ENCODE assay signal across 23 cellular contexts in the genomic region with DNA sequence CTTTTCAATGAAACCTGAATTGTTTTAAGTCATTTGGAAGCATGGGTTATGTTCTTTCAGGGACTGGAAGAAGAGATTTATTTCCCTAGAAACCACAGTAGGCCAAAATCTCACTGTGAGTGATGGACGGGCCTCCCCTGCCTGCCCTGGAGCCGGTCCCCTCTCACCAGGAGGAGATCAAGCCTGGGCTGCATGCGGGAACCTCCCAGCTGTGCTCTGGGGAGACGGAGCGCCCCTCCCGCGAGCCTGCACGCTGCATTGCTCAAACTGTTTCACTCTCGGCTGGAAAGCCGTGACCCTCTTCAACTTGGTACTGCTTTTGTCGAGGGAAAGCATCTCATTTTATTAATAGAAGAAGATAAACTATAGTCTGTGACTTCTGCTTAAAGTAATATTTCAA.
DNase-seq lines count a peak whose midpoint lies in the region; ATAC-seq and TF ChIP-seq lines count a peak whose summit lies in the region.
"Had no signal": no experiment of that assay in that cellular context is flagged by ENCODE, and none has a peak within 500 bp of the region (broad histone marks: within the 10 kb centered on the region; RNA-seq: fewer than 3 reads in every experiment).

No MANE protein-coding gene starts in this region.

- peak; percentile 93 for ATAC-seq in GM23338
- peak; percentile 67 for ATAC-seq in WTC11
- ATAC-seq in HG03571 (IDR thresholded peaks at IDR 0.05; ENCODE audit: unreplicated experiment): no peak
- ATAC-seq: A549; CD8-positive, alpha-beta T cell had no signal

- no peak overlapping the region for H3K27ac ChIP-seq in GM23338 (ENCODE audit: low read depth)
- H3K27ac ChIP-seq: A549, C4-2B had no signal

- H3F3A ChIP-seq in GM23338 (replicated peaks; ENCODE audit: low read depth): no peaks in the 10 kb centered on the region

- H3K36me3 Mint-ChIP-seq in GM23338 (ENCODE audit: low read depth) (no peaks in the 10 kb centered on the region), WTC11 (no peaks in the 10 kb centered on the region)
- H3K36me3 Mint-ChIP-seq: CD8-positive, alpha-beta T cell had no signal

- no peaks in the 10 kb centered on the region for H3K9me2 ChIP-seq in GM23338 (ENCODE audit: insufficient read depth)
- H3K9me2 ChIP-seq: SK-N-SH had no signal

- no peaks in the 10 kb centered on the region for H3K27me3 ChIP-seq in GM23338 (ENCODE audit: insufficient read depth)

- H3K4me2 ChIP-seq in GM23338: no peak overlapping the region
- H3K4me2 ChIP-seq: A549, SK-N-SH had no signal

- no peaks in the 10 kb centered on the region for H3K36me3 ChIP-seq in GM23338 (ENCODE audit: insufficient read depth)

- no peak overlapping the region for H3K4me3 ChIP-seq in GM23338
- H3K4me3 ChIP-seq: A549 had no signal

- H3K9me3 Mint-ChIP-seq in GM23338 (no peaks in the 10 kb centered on the region), WTC11 (no peaks in the 10 kb centered on the region)
- H3K9me3 Mint-ChIP-seq: CD8-positive, alpha-beta T cell had no signal

- no peak overlapping the region for H3K4me3 Mint-ChIP-seq in GM23338
- H3K4me3 Mint-ChIP-seq in WTC11: no peak overlapping the region
- H3K4me3 Mint-ChIP-seq: CD8-positive, alpha-beta T cell had no signal

- POLR2A ChIA-PET in WTC11 (lab: Charles Lee): no interaction called here
- POLR2A ChIA-PET in HEK293T (lab: Yijun Ruan, JAX): no interaction called here

- H2AFZ ChIP-seq in GM23338: no peak overlapping the region

- H3K79me2 ChIP-seq in GM23338 (replicated peaks; ENCODE audit: insufficient read depth): no peaks in the 10 kb centered on the region

- H3K4me1 Mint-ChIP-seq in GM23338 (peaks cover under 1% of the 10 kb centered on the region; the same call in 1 of the 3 replicates), WTC11 (peaks cover under 1% of the 10 kb centered on the region; the same call in 1 of the 2 replicates)

- H3K27me3 Mint-ChIP-seq in GM23338 (ENCODE audit: insufficient read depth, low read depth, poor library complexity): peaks cover 4% of the 10 kb centered on the region
- no peaks in the 10 kb centered on the region for H3K27me3 Mint-ChIP-seq in WTC11 (ENCODE audit: low read depth)

- no peak overlapping the region for H3K27ac Mint-ChIP-seq in GM23338
- H3K27ac Mint-ChIP-seq in WTC11: no peak overlapping the region
- H3K27ac Mint-ChIP-seq: CD8-positive, alpha-beta T cell had no signal

- CTCF ChIA-PET in WTC11 (lab: Charles Lee): no interaction called here
- CTCF ChIA-PET in HEK293T (lab: Yijun Ruan, JAX): no interaction called here

- TF ChIP-seq CTCF in GM23338 (conservative IDR thresholded peaks at IDR 0.05; ENCODE audit: low read depth in 2 of 2) (no peak), WTC11 (IDR thresholded peaks at IDR 0.05) (no peak)

- peak; percentile 20 for DNase-seq in GM23338 (ENCODE audit: low spot score)
- peak; percentile 40 for DNase-seq in WTC11 (ENCODE audit: low spot score)
- peak; percentile 45 for DNase-seq in left kidney (ENCODE audit: low read depth, low spot score)
- DNase-seq in HEK293T (ENCODE audit: extremely low spot score): no peak
- no peak for DNase-seq in SKM-1 treated with dmso at 0.1 percent for 144 hours (lab: John Stamatoyannopoulos, UW; ENCODE audit: unreplicated experiment)
- DNase-seq in medulla oblongata (ENCODE audit: extremely low spot score): no peak
- DNase-seq: AML-193; Caco-2; CD8-positive, alpha-beta T cell; EL; GF-D8; IMR-90; KG1; MM.1S; NCI-H1048; NCI-H1694 treated with DMSO at 0.1 percent for 48 hours; NCI-H2081; NCI-H524; NCI-H748 treated with DMSO at 0.1 percent for 48 hours; SK-N-SH had no signal

- H4K20me1 ChIP-seq in GM23338 (replicated peaks; ENCODE audit: insufficient read depth): no peaks in the 10 kb centered on the region

- no peaks in the 10 kb centered on the region for H3K4me1 ChIP-seq in GM23338 (ENCODE audit: insufficient read depth)
- H3K4me1 ChIP-seq: A549, Caco-2 had no signal

TF ChIP-seq in GM23338, 12 proteins besides CTCF, POLR2A, EP300 and RAD21:
- no peak for TF ChIP-seq STAT1 (IDR thresholded peaks at IDR 0.05; ENCODE audit: unreplicated experiment)

TF ChIP-seq in WTC11, 78 proteins besides CTCF, POLR2A, EP300 and RAD21 (continues in another document):
- TF ChIP-seq ZNF232 (CRISPR knock-in tag; IDR thresholded peaks at IDR 0.05) (no peak), ZNF263 (CRISPR knock-in tag; IDR thresholded peaks at IDR 0.05; ENCODE audit: low read depth) (no peak), NR2C2 (CRISPR knock-in tag; IDR thresholded peaks at IDR 0.05) (no peak), ZNF121 (CRISPR knock-in tag; IDR thresholded peaks at IDR 0.05) (no peak), CREM (CRISPR knock-in tag; IDR thresholded peaks at IDR 0.05) (no peak)
- TF ChIP-seq, protein P1, sequence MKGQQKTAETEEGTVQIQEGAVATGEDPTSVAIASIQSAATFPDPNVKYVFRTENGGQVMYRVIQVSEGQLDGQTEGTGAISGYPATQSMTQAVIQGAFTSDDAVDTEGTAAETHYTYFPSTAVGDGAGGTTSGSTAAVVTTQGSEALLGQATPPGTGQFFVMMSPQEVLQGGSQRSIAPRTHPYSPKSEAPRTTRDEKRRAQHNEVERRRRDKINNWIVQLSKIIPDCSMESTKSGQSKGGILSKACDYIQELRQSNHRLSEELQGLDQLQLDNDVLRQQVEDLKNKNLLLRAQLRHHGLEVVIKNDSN (CRISPR knock-in tag; IDR thresholded peaks at IDR 0.05): no peak
- TF ChIP-seq, protein P2, sequence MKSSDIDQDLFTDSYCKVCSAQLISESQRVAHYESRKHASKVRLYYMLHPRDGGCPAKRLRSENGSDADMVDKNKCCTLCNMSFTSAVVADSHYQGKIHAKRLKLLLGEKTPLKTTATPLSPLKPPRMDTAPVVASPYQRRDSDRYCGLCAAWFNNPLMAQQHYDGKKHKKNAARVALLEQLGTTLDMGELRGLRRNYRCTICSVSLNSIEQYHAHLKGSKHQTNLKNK (CRISPR knock-in tag; IDR thresholded peaks at IDR 0.05): no peak
- TF ChIP-seq, protein P3, sequence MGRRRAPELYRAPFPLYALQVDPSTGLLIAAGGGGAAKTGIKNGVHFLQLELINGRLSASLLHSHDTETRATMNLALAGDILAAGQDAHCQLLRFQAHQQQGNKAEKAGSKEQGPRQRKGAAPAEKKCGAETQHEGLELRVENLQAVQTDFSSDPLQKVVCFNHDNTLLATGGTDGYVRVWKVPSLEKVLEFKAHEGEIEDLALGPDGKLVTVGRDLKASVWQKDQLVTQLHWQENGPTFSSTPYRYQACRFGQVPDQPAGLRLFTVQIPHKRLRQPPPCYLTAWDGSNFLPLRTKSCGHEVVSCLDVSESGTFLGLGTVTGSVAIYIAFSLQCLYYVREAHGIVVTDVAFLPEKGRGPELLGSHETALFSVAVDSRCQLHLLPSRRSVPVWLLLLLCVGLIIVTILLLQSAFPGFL (CRISPR knock-in tag; IDR thresholded peaks at IDR 0.05; ENCODE audit: borderline replicate concordance): no peak

TF ChIP-seq in HEK293T, 16 proteins besides CTCF, POLR2A, EP300 and RAD21:
- no peak for TF ChIP-seq SUZ12 (IDR thresholded peaks at IDR 0.05)
- TF ChIP-seq NFRKB (IDR thresholded peaks at IDR 0.05): no peak
- no peak for TF ChIP-seq ZNF384 (IDR thresholded peaks at IDR 0.05)
- no peak for TF ChIP-seq SP1 (IDR thresholded peaks at IDR 0.05)
- TF ChIP-seq FOXK2 (IDR thresholded peaks at IDR 0.05): no peak
- TF ChIP-seq BHLHE40 (IDR thresholded peaks at IDR 0.05; ENCODE audit: borderline replicate concordance): no peak
- no peak for TF ChIP-seq ELF4 (IDR thresholded peaks at IDR 0.05)
- no peak for TF ChIP-seq L3MBTL2 (conservative IDR thresholded peaks at IDR 0.05)
- no peak for TF ChIP-seq LEF1 (IDR thresholded peaks at IDR 0.05; ENCODE audit: borderline replicate concordance)
- no peak for TF ChIP-seq HDGF (IDR thresholded peaks at IDR 0.05; ENCODE audit: borderline replicate concordance)
- no peak for TF ChIP-seq FOXA1 (IDR thresholded peaks at IDR 0.05)
- no peak for TF ChIP-seq FOXM1 (IDR thresholded peaks at IDR 0.05; ENCODE audit: borderline replicate concordance)
- no peak for TF ChIP-seq PKNOX1 (IDR thresholded peaks at IDR 0.05)
- TF ChIP-seq TARDBP (IDR thresholded peaks at IDR 0.05): no peak
- no peak for TF ChIP-seq ARNT (IDR thresholded peaks at IDR 0.05)
- TF ChIP-seq CTBP1 (IDR thresholded peaks at IDR 0.05; ENCODE audit: borderline replicate concordance): no peak

Comparison
In these comparisons a context has a peak if more than half of its experiments do, and no peak if none do; other contexts are left out.
1. DNase-seq: peak in GM23338 (single experiment), WTC11 (single experiment) and left kidney (single experiment); none in HEK293T (single experiment), SKM-1 treated with dmso at 0.1 percent for 144 hours (single experiment) and medulla oblongata (single experiment).